24 cellular contexts compared by ENCODE assay signal in genomic region chr7:208816-209215, GRCh38.
"Had no signal": no experiment of that assay in that cellular context is flagged by ENCODE, and none has a peak within 500 bp of the region (broad histone marks: within the 10 kb centered on the region; RNA-seq: fewer than 3 reads in every experiment).

No MANE protein-coding gene starts in this region.

- H3K4me2 ChIP-seq: neural progenitor cell had no signal

- H3K36me3 ChIP-seq: neural progenitor cell, ovary had no signal

- H3K4me3 ChIP-seq: neural progenitor cell, ovary, psoas muscle, right lobe of liver, sigmoid colon, stomach, thoracic aorta, thyroid gland, tibial nerve, upper lobe of left lung, vagina had no signal

- ATAC-seq: psoas muscle; right cardiac atrium; stimulated activated effector memory CD8-positive, alpha-beta T cell treated with anti-CD3 and anti-CD28 coated beads, Interleukin-12 subunit alpha, Interleukin-12 subunit beta, amount 100 ng/mL, for 72 hours; stimulated activated naive B cell treated with anti-CD40 and anti-IgM and Interleukin-4, amounts not matched to agents 10 μg/mL and 1 μg/mL and 100 μg/mL, for 72 hours had no signal

- H3K27me3 ChIP-seq: neural progenitor cell, ovary, right lobe of liver, sigmoid colon, stomach, thyroid gland, tibial nerve, upper lobe of left lung, vagina had no signal

- DNase-seq: occipital lobe; ovary; posterior cingulate gyrus; psoas muscle; right lobe of liver; sigmoid colon; small intestine; stimulated activated CD4-positive, alpha-beta T cell treated with anti-CD3 and anti-CD28 coated beads, Interleukin-15, amount 100 ng/mL, for 24 hours; stimulated activated CD4-positive, alpha-beta T cell treated with anti-CD3 and anti-CD28 coated beads, Interleukin-2, amount 100 ng/mL, for 24 hours; stimulated activated CD4-positive, alpha-beta T cell treated with anti-CD3 and anti-CD28 coated beads, Interleukin-2, amount 100 ng/mL, for 48 hours; stimulated activated CD4-positive, alpha-beta T cell treated with anti-CD3 and anti-CD28 coated beads, Interleukin-4, amount 100 ng/mL, for 24 hours; stimulated activated naive B cell treated with anti-CD40 and anti-IgM and Interleukin-4, amounts not matched to agents 10 μg/mL and 1 μg/mL and 100 μg/mL, for 72 hours; stimulated activated naive CD4-positive, alpha-beta T cell treated with Interleukin-2 at 50 U/mL for 16 hours; stomach; thyroid gland; trophoblast cell had no signal

- H3K9me3 ChIP-seq: ovary, psoas muscle, right lobe of liver, sigmoid colon, stomach, thoracic aorta, thyroid gland, tibial nerve, upper lobe of left lung, vagina had no signal

- FAIRE-seq: small intestine had no signal

- H3K27ac ChIP-seq: neural progenitor cell, ovary, parathyroid adenoma, psoas muscle, right lobe of liver, stomach, thoracic aorta, thyroid gland, tibial nerve, upper lobe of left lung, vagina had no signal

- H3K9ac ChIP-seq: neural progenitor cell, parathyroid adenoma had no signal

- H3K4me1 ChIP-seq: neural progenitor cell, parathyroid adenoma, psoas muscle, thyroid gland, tibial nerve, upper lobe of left lung, vagina had no signal
